In the genomic region with DNA sequence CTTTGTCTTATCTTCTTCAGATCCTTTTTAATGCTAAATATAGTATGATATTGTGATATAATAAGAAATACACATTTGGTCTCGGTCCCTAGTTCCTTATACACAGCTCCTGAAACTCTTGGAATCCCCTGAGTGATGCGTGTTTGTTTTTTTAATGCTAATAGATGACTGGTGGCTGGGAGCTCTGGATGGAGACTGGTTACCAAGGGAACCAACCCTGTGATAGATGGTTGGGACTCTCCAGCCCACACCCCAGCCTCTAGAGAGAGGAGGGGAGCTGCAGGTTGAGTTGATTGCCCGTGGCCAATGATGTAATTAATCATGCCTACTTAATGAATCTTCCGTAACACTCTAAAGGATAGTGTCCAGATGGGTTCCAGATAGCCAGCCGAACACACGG, we compare ENCODE assay signal across 1 cellular context.
TF ChIP-seq lines count a peak whose summit lies in the region.

No MANE protein-coding gene starts in this region.

TF ChIP-seq in GM23338, 12 proteins besides CTCF, POLR2A, EP300 and RAD21 (continued from another document):
- TF ChIP-seq STAT1 (IDR thresholded peaks at IDR 0.05; ENCODE audit: unreplicated experiment) (no peak), EZH2phosphoT487 (IDR thresholded peaks at IDR 0.05; ENCODE audit: unreplicated experiment) (no peak)
TF ChIP-seq in GM23338: peak in this region for 0.
